8 cellular contexts compared by ENCODE assay signal in the genomic region with DNA sequence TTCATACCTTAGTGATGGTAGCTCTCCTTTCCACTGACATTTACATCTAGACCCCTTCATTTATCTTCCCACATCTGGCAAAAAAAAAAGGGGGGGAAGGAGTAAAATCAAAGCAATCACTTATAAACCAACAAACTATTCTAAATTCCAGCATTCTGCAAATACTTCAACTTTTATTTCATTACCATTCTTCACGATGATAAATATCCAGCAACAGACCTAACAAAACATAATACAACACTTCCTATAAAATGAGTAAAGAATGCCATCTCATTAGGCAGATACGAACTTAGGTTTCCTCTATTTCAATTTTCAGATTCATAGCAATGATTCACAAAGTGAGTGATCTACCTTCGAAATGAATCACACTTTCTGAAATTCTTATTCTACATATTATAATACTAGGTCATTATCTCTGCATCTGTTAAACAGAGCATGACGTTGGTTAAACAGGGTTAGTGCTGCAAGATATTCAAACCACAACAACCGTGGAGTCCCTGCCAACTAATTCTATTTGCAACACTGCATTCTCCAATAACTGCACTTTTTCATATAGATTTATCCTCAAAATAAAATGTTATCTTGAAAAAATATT. TPM values are rescaled to one million over a fixed set of nuclear protein-coding genes. Genes with fewer than 3 reads are reported as not detected.
DNase-seq lines count a peak whose midpoint lies in the region; ATAC-seq, FAIRE-seq and TF ChIP-seq lines count a peak whose summit lies in the region.

A gene with protein sequence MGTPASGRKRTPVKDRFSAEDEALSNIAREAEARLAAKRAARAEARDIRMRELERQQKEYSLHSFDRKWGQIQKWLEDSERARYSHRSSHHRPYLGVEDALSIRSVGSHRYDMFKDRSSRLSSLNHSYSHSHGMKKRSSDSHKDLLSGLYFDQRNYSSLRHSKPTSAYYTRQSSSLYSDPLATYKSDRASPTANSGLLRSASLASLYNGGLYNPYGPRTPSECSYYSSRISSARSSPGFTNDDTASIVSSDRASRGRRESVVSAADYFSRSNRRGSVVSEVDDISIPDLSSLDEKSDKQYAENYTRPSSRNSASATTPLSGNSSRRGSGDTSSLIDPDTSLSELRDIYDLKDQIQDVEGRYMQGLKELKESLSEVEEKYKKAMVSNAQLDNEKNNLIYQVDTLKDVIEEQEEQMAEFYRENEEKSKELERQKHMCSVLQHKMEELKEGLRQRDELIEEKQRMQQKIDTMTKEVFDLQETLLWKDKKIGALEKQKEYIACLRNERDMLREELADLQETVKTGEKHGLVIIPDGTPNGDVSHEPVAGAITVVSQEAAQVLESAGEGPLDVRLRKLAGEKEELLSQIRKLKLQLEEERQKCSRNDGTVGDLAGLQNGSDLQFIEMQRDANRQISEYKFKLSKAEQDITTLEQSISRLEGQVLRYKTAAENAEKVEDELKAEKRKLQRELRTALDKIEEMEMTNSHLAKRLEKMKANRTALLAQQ (minus strand): TSS at position 51 of the 595 bp plus-strand sequence. CDS start 25,599 bp downstream, outside the sequence.

- TF ChIP-seq CTCF in SK-N-SH (IDR thresholded peaks at IDR 0.05), result no peak
- TF ChIP-seq CTCF in endothelial cell of umbilical vein (IDR thresholded peaks at IDR 0.05; ENCODE audit: extremely low read depth in 1 of 2, insufficient read depth in 1 of 2, low read depth in 1 of 2, low read length in 2 of 2), result no peak

- no peaks in the 10 kb centered on the region for H3K27me3 ChIP-seq in SK-N-SH (ENCODE audit: insufficient read depth)
- H3K27me3 ChIP-seq in endothelial cell of umbilical vein (ENCODE audit: control insufficient read depth in 2 of 2, insufficient read depth in 2 of 2, low read length in 2 of 2), result no peaks in the 10 kb centered on the region
- H3K27me3 ChIP-seq in mucosa of stomach (ENCODE audit: control insufficient read depth, insufficient read depth, low read length), result no peaks in the 10 kb centered on the region

- H2AFZ ChIP-seq in SK-N-SH (ENCODE audit: low read depth) (0 out of 2 replicates have a peak within 1 kb of the TSS, but pooled peaks have one; percentile 49), endothelial cell of umbilical vein (ENCODE audit: low read depth, low read length) (no peak within 1 kb of the TSS)

- H3K9me3 ChIP-seq in SK-N-SH (no peaks in the 10 kb centered on the region), endothelial cell of umbilical vein (replicated peaks; ENCODE audit: control insufficient read depth, insufficient read depth, low read length) (no peaks in the 10 kb centered on the region), mucosa of stomach (ENCODE audit: control insufficient read depth, low read length) (no peaks in the 10 kb centered on the region)

- peak; percentile 88 for FAIRE-seq in endothelial cell of umbilical vein (lab: Jason Lieb, UNC)

- H3K36me3 ChIP-seq in SK-N-SH (replicated peaks in 1 of 2; ENCODE audit: control insufficient read depth in 1 of 2, insufficient read depth in 2 of 2, low read length in 1 of 2), result peaks cover 12 to 22% of the 10 kb centered on the region in 2 experiments
- H3K36me3 ChIP-seq in endothelial cell of umbilical vein (ENCODE audit: control insufficient read depth in 2 of 2, extremely low read depth in 1 of 2, insufficient read depth in 2 of 2, low read length in 2 of 2), result peaks cover 5 to 8% of the 10 kb centered on the region in 2 experiments
- no peaks in the 10 kb centered on the region for H3K36me3 ChIP-seq in mucosa of stomach (ENCODE audit: control insufficient read depth, insufficient read depth, low read length)

- POLR2A ChIA-PET in SK-N-SH (lab: Yijun Ruan, JAX), result no interaction called here
- POLR2A ChIA-PET in endothelial cell of umbilical vein (lab: Charles Lee), result no interaction called here

- H3K4me3 ChIP-seq in SK-N-SH (ENCODE audit: low read depth in 2 of 2, low read length in 1 of 2), result peak within 1 kb of the TSS; percentile 92 to 96
- peak within 1 kb of the TSS; percentile 25 to 93 (median 90) for H3K4me3 ChIP-seq in endothelial cell of umbilical vein (replicated peaks in 1 of 3; ENCODE audit: insufficient read depth in 1 of 3, low read depth in 1 of 3, low read length in 3 of 3)
- H3K4me3 ChIP-seq in mucosa of stomach (ENCODE audit: low read length), result peak within 1 kb of the TSS; percentile 60

- BruUV-seq in endothelial cell of umbilical vein (replicated peaks; lab: Mats Ljungman, UMichigan), result no TSS peak

- CTCF ChIA-PET in SK-N-SH (lab: Yijun Ruan, JAX) (no interaction called here), endothelial cell of umbilical vein (lab: Charles Lee) (interaction anchor here (0.9 to 1.2 kb wide), 4 partner anchors 29 to 77 kb away, joined by 3 to 7 read pairs (median 4); no protein-coding TSS in a partner anchor)

- H3K27ac ChIP-seq in SK-N-SH (ENCODE audit: low read depth in 2 of 2, low read length in 1 of 2) (peak within 1 kb of the TSS; percentile 91 to 96), endothelial cell of umbilical vein (ENCODE audit: insufficient read depth, low read depth, low read length) (peak within 1 kb of the TSS; percentile 62)

- intact Hi-C loops in endothelial cell of umbilical vein (cut with micrococcal nuclease), result no loop called here

- H3K4me2 ChIP-seq in SK-N-SH (peak within 1 kb of the TSS; percentile 83), endothelial cell of umbilical vein (ENCODE audit: insufficient read depth, low read length) (peak within 1 kb of the TSS; percentile 92)

- H4K20me1 ChIP-seq in SK-N-SH (ENCODE audit: insufficient read depth) (peaks cover 10% of the 10 kb centered on the region), endothelial cell of umbilical vein (replicated peaks; ENCODE audit: control insufficient read depth, extremely low read depth, insufficient read depth, low read length) (peaks cover 3% of the 10 kb centered on the region)

- 1% methylated on average over 5 of the region's 5 CpGs for WGBS in SK-N-SH (ENCODE audit: low lambda C conversion rate)

- peak in 1 of 2 experiments; percentile 22; a peak in 1 of 4 replicates for TF ChIP-seq EP300 in SK-N-SH (IDR thresholded peaks at IDR 0.05; ENCODE audit: borderline replicate concordance in 1 of 2, low read depth in 1 of 2, low read length in 1 of 2)

- peaks cover 19 to 22% of the 10 kb centered on the region in 2 experiments for H3K4me1 ChIP-seq in SK-N-SH (ENCODE audit: control insufficient read depth in 1 of 2, insufficient read depth in 2 of 2, low read depth in 1 of 2, low read length in 1 of 2)
- peaks cover 34% of the 10 kb centered on the region for H3K4me1 ChIP-seq in endothelial cell of umbilical vein (ENCODE audit: control insufficient read depth, extremely low read depth, insufficient read depth, low read length)
- peaks cover 23% of the 10 kb centered on the region for H3K4me1 ChIP-seq in mucosa of stomach (ENCODE audit: control insufficient read depth, insufficient read depth, low read length)

- no peak for TF ChIP-seq POLR2A in endothelial cell of umbilical vein (IDR thresholded peaks at IDR 0.05; ENCODE audit: low read depth, low read length)

- ATAC-seq in HG02852 (IDR thresholded peaks at IDR 0.05; ENCODE audit: unreplicated experiment), result peak; percentile 26
- no peak for ATAC-seq in GM21381 (IDR thresholded peaks at IDR 0.05; ENCODE audit: unreplicated experiment)

- DNase-seq in GM04503 (ENCODE audit: low read depth) (peak; percentile 50), SK-N-SH (peak; percentile 33), endothelial cell of umbilical vein (ENCODE audit: low read depth, low spot score) (peak; percentile 76), NCI-H1417 treated with DMSO at 0.1 percent for 48 hours (lab: John Stamatoyannopoulos, UW) (no peak), NCI-H524 (lab: John Stamatoyannopoulos, UW) (no peak)

- dilution Hi-C loops in endothelial cell of umbilical vein (cut with MboI; ENCODE audit: extremely low pct_ligation_motif_present, low sequenced_read_pairs), result no loop called here

- no peaks in the 10 kb centered on the region for H3K9me1 ChIP-seq in endothelial cell of umbilical vein (replicated peaks; ENCODE audit: control insufficient read depth, extremely low read depth, insufficient read depth, low read length)

- H3K9ac ChIP-seq in SK-N-SH, result peak within 1 kb of the TSS; percentile 93
- H3K9ac ChIP-seq in endothelial cell of umbilical vein (replicated peaks; ENCODE audit: extremely low read depth, insufficient read depth, low read length), result peak within 1 kb of the TSS; percentile 73
- peak within 1 kb of the TSS; percentile 92 for H3K9ac ChIP-seq in mucosa of stomach (ENCODE audit: low read length)

- H3K79me2 ChIP-seq in SK-N-SH (ENCODE audit: insufficient read depth) (peaks cover 97% of the 10 kb centered on the region), endothelial cell of umbilical vein (ENCODE audit: control insufficient read depth, insufficient read depth, low read length) (peaks cover 88% of the 10 kb centered on the region)

- H3F3A ChIP-seq in SK-N-SH (replicated peaks; ENCODE audit: insufficient read depth), result peaks cover 18% of the 10 kb centered on the region

- H3K9me2 ChIP-seq in SK-N-SH, result no peaks in the 10 kb centered on the region

- TF ChIP-seq RAD21 in SK-N-SH (IDR thresholded peaks at IDR 0.05; ENCODE audit: low read length), result no peak

TF ChIP-seq in SK-N-SH, 30 proteins besides CTCF, POLR2A, EP300 and RAD21 (continues in another document):
- TF ChIP-seq FOXM1 (IDR thresholded peaks at IDR 0.05; ENCODE audit: low read depth) (0 out of 2 replicates have a peak, but pooled peaks have one; percentile 24), GATA2 (CRISPR knock-in tag; IDR thresholded peaks at IDR 0.05) (0 out of 2 replicates have a peak, but pooled peaks have one; percentile 16)

TF ChIP-seq in endothelial cell of umbilical vein, 7 proteins besides CTCF, POLR2A, EP300 and RAD21 (continues in another document):
- TF ChIP-seq POLR2AphosphoS5 (IDR thresholded peaks at IDR 0.05; ENCODE audit: insufficient read depth, low read depth, low read length), result peak; percentile 13
- no peak for TF ChIP-seq EZH2 (IDR thresholded peaks at IDR 0.05; ENCODE audit: borderline replicate concordance, low read depth, low read length, severe bottlenecking)
- TF ChIP-seq JUN (IDR thresholded peaks at IDR 0.05; ENCODE audit: borderline replicate concordance, insufficient read depth, insufficient read length, low read depth), result peak; percentile 47

RNA-seq across cellular contexts. Expression of the gene that starts here (rescaled TPM):
- polyA plus RNA-seq in SK-N-SH (2012; rRNA removed) (27.2 and 29.8 TPM in 2 replicates), endothelial cell of umbilical vein (14.9 and 20.8 TPM in 2 replicates)
- 35.1 and 44.4 TPM in 2 replicates for polyA plus RNA-seq in SK-N-SH (2012; cell fraction: cytosol; rRNA removed)
- 24.2 and 39.5 TPM in 2 replicates for polyA plus RNA-seq in SK-N-SH (2012; cell fraction: nucleus; rRNA removed)
- 64.5 and 78.9 TPM in 2 replicates for total RNA-seq in endothelial cell of umbilical vein
- polyA plus RNA-seq in endothelial cell of umbilical vein (2011; cell fraction: cytosol; rRNA removed), result 29.2 and 31.5 TPM in 2 replicates
- 58.9 and 80.8 TPM in 2 replicates for polyA plus RNA-seq in endothelial cell of umbilical vein (2011; cell fraction: nucleus; rRNA removed)
- 33.9 and 55.3 TPM in 2 replicates for polyA plus RNA-seq in endothelial cell of umbilical vein (2012)
- 32.8 and 41.8 TPM in 2 replicates for polyA minus RNA-seq in endothelial cell of umbilical vein
- polyA minus RNA-seq in endothelial cell of umbilical vein (2011; cell fraction: cytosol; rRNA and poly(A)+ RNA removed), result 17.3 TPM
- 115 and 182 TPM in 2 replicates for polyA minus RNA-seq in endothelial cell of umbilical vein (2011; cell fraction: nucleus; rRNA and poly(A)+ RNA removed)

Comparison
In these comparisons a context has a peak if more than half of its experiments do, and no peak if none do; other contexts are left out.
1. DNase-seq: peak in GM04503 (single experiment), SK-N-SH (single experiment) and endothelial cell of umbilical vein (single experiment); none in NCI-H1417 treated with DMSO at 0.1 percent for 48 hours (single experiment) and NCI-H524 (0 of 2).
2. Peak in every context shown above with its lines, with median percentiles within 50 percentile points of each other: H3K4me3 ChIP-seq and H3K9ac ChIP-seq.